21 cellular contexts compared by ENCODE assay signal in genomic region chr3:184795493-184796198, GRCh38. TPM values are rescaled to one million over a fixed set of nuclear protein-coding genes. Genes with fewer than 3 reads are reported as not detected.
DNase-seq lines count a peak whose midpoint lies in the region; ATAC-seq and TF ChIP-seq lines count a peak whose summit lies in the region.
"Had no signal": no experiment of that assay in that cellular context is flagged by ENCODE, and none has a peak within 500 bp of the region (broad histone marks: within the 10 kb centered on the region; RNA-seq: fewer than 3 reads in every experiment).

No MANE protein-coding gene starts in this region.

- peak overlapping the region; percentile 16 for H3K9ac ChIP-seq in NT2/D1 (ENCODE audit: insufficient read length, low read depth)

- H3K4me3 ChIP-seq in left ventricle myocardium inferior = no peak overlapping the region
- H3K4me3 ChIP-seq in NT2/D1 (ENCODE audit: insufficient read length, low read depth) = no peak overlapping the region
- H3K4me3 ChIP-seq: pancreas, SJCRH30, skin epidermis had no signal

- intact Hi-C loops in Right ventricle myocardium superior (cut with DNase I) (no loop called here), left ventricle myocardium inferior (cut with micrococcal nuclease) (no loop called here)

- peaks cover 24 to 36% of the 10 kb centered on the region in 2 donors for H3K27me3 Mint-ChIP-seq in stimulated activated naive B cell treated with anti-CD40 and anti-IgM and Interleukin-4, amounts not matched to agents 10 μg/mL and 1 μg/mL and 100 μg/mL, for 72 hours

- no peaks in the 10 kb centered on the region for H3K36me3 Mint-ChIP-seq in stimulated activated naive B cell treated with anti-CD40 and anti-IgM and Interleukin-4, amounts not matched to agents 10 μg/mL and 1 μg/mL and 100 μg/mL, for 72 hours
- H3K36me3 Mint-ChIP-seq: CD8-positive, alpha-beta T cell had no signal

- H3K36me3 ChIP-seq in left ventricle myocardium inferior (no peaks in the 10 kb centered on the region), NT2/D1 (ENCODE audit: insufficient read depth, insufficient read length, low read length) (no peaks in the 10 kb centered on the region)
- H3K36me3 ChIP-seq: pancreas, SJCRH30 had no signal

- H3K4me1 Mint-ChIP-seq in stimulated activated naive B cell treated with anti-CD40 and anti-IgM and Interleukin-4, amounts not matched to agents 10 μg/mL and 1 μg/mL and 100 μg/mL, for 72 hours = no peaks in the 10 kb centered on the region
- H3K4me1 Mint-ChIP-seq: activated CD4-positive, alpha-beta T cell treated with anti-CD3 and anti-CD28 coated beads for 36 hours had no signal

- DNase-seq in Right ventricle myocardium superior (no peak), left ventricle myocardium inferior (no peak), NT2/D1 (ENCODE audit: low read depth, low spot score) (no peak), kidney glomerular epithelial cell (lab: John Stamatoyannopoulos, UW) (peak; percentile 5), omental fat pad (ENCODE audit: low spot score) (no peak)
- no peak for DNase-seq in stimulated activated naive B cell treated with anti-CD40 and anti-IgM and Interleukin-4, amounts not matched to agents 10 μg/mL and 1 μg/mL and 100 μg/mL, for 72 hours
- no peak for DNase-seq in activated T-cell treated with anti-CD3 and anti-CD28 coated beads, Interleukin-2, amount 50 U/mL, for 1 hour
- DNase-seq: activated CD4-positive, alpha-beta T cell treated with anti-CD3 and anti-CD28 coated beads for 36 hours; activated CD8-positive, alpha-beta memory T cell treated with anti-CD3 and anti-CD28 coated beads, Interleukin-2, amount 50 U/mL, for 4 hours; aorta; CD8-positive, alpha-beta T cell; cerebellar nuclear complex; left colon; NCI-H1105; NCI-H2171 treated with DMSO at 0.1 percent for 48 hours; pancreas; SJCRH30; stimulated activated CD4-positive, alpha-beta T cell treated with anti-CD3 and anti-CD28 coated beads, Interleukin-4, amount 100 ng/mL, for 24 hours; T-helper 9 cell had no signal

- H3K9me3 Mint-ChIP-seq in stimulated activated naive B cell treated with anti-CD40 and anti-IgM and Interleukin-4, amounts not matched to agents 10 μg/mL and 1 μg/mL and 100 μg/mL, for 72 hours = no peaks in the 10 kb centered on the region
- H3K9me3 Mint-ChIP-seq: CD8-positive, alpha-beta T cell had no signal

- no peak overlapping the region for H3K27ac Mint-ChIP-seq in stimulated activated naive B cell treated with anti-CD40 and anti-IgM and Interleukin-4, amounts not matched to agents 10 μg/mL and 1 μg/mL and 100 μg/mL, for 72 hours
- H3K27ac Mint-ChIP-seq: activated CD4-positive, alpha-beta T cell treated with anti-CD3 and anti-CD28 coated beads for 36 hours; CD8-positive, alpha-beta T cell had no signal

- H3K4me3 Mint-ChIP-seq in stimulated activated naive B cell treated with anti-CD40 and anti-IgM and Interleukin-4, amounts not matched to agents 10 μg/mL and 1 μg/mL and 100 μg/mL, for 72 hours = no peak overlapping the region
- H3K4me3 Mint-ChIP-seq: activated CD4-positive, alpha-beta T cell treated with anti-CD3 and anti-CD28 coated beads for 36 hours; CD8-positive, alpha-beta T cell had no signal

- H3K4me1 ChIP-seq in left ventricle myocardium inferior = no peaks in the 10 kb centered on the region
- peaks cover 6% of the 10 kb centered on the region for H3K4me1 ChIP-seq in NT2/D1 (ENCODE audit: insufficient read depth, insufficient read length)
- H3K4me1 ChIP-seq: SJCRH30 had no signal

- peak; percentile 10 for ATAC-seq in Right ventricle myocardium superior (ENCODE audit: poor library complexity)
- ATAC-seq in stimulated activated naive B cell treated with anti-CD40 and anti-IgM and Interleukin-4, amounts not matched to agents 10 μg/mL and 1 μg/mL and 100 μg/mL, for 72 hours (replicated peaks) = peak; percentile 14 to 18
- no peak for ATAC-seq in GM21526 (IDR thresholded peaks at IDR 0.05; ENCODE audit: low FRiP score, unreplicated experiment)
- ATAC-seq in omental fat pad (ENCODE audit: low FRiP score) = no peak
- ATAC-seq: activated CD4-positive, alpha-beta T cell treated with anti-CD3 and anti-CD28 coated beads for 36 hours; CD8-positive, alpha-beta T cell; left colon had no signal

- H3K27ac ChIP-seq in left ventricle myocardium inferior (replicated peaks) = no peak overlapping the region
- H3K27ac ChIP-seq: pancreas, SJCRH30, skin epidermis had no signal

- H3K27me3 ChIP-seq in left ventricle myocardium inferior (ENCODE audit: low read depth) (peaks cover 60% of the 10 kb centered on the region), NT2/D1 (ENCODE audit: insufficient read depth, insufficient read length) (peaks cover 4% of the 10 kb centered on the region)
- H3K27me3 ChIP-seq: pancreas, SJCRH30 had no signal

- no peaks in the 10 kb centered on the region for H3K9me3 ChIP-seq in left ventricle myocardium inferior (replicated peaks)
- no peaks in the 10 kb centered on the region; the same call in 1 of the 2 replicates for H3K9me3 ChIP-seq in NT2/D1 (ENCODE audit: insufficient read depth, low read length)
- H3K9me3 ChIP-seq: pancreas, SJCRH30 had no signal

- TF ChIP-seq CTCF in left ventricle myocardium inferior (IDR thresholded peaks at IDR 0.05; ENCODE audit: borderline replicate concordance) (no peak), omental fat pad (IDR thresholded peaks at IDR 0.05) (no peak)

RNA-seq across cellular contexts. Expression of gene VPS8, which starts 16.3 kb away (rescaled TPM):
- total RNA-seq in Right ventricle myocardium superior = 51.5 TPM
- 83.9 TPM for total RNA-seq in left ventricle myocardium inferior
- total RNA-seq in omental fat pad = 10 to 100 TPM; 32.5 to 63.7 (median 45.6) TPM

Comparison
In these comparisons a context has a peak if more than half of its experiments do, and no peak if none do; other contexts are left out.
1. ATAC-seq: peak in Right ventricle myocardium superior (single experiment) and stimulated activated naive B cell treated with anti-CD40 and anti-IgM and Interleukin-4, amounts not matched to agents 10 μg/mL and 1 μg/mL and 100 μg/mL, for 72 hours (2 of 2); none in GM21526 (single experiment) and omental fat pad (single experiment).